Comparison of ENCODE assay signal across 9 cellular contexts in genomic region chr3:11847607-11848006, GRCh38. TPM values are rescaled to one million over a fixed set of nuclear protein-coding genes. Genes with fewer than 3 reads are reported as not detected.
DNase-seq lines count a peak whose midpoint lies in the region; ATAC-seq and TF ChIP-seq lines count a peak whose summit lies in the region.
"Had no signal": no experiment of that assay in that cellular context is flagged by ENCODE, and none has a peak within 500 bp of the region (broad histone marks: within the 10 kb centered on the region; RNA-seq: fewer than 3 reads in every experiment).

No MANE protein-coding gene starts in this region.

- no peak overlapping the region for H3K27ac Mint-ChIP-seq in activated CD4-positive, alpha-beta T cell treated with anti-CD3 and anti-CD28 coated beads, Interleukin-2, amount 10 ng/mL, durations not matched to agents 24 days and 14 days
- H3K27ac Mint-ChIP-seq in stimulated activated naive B cell treated with anti-CD40 and anti-IgM and Interleukin-4, amounts not matched to agents 10 μg/mL and 1 μg/mL and 100 μg/mL, for 72 hours = peak overlapping the region; percentile 65

- H3K9me3 ChIP-seq in WERI-Rb-1 (ENCODE audit: severe bottlenecking) (no peaks in the 10 kb centered on the region), left lung (no peaks in the 10 kb centered on the region)

- H3K27me3 ChIP-seq in WERI-Rb-1 (ENCODE audit: insufficient read depth, low read depth, severe bottlenecking) (no peaks in the 10 kb centered on the region), foreskin keratinocyte (peaks cover 16% of the 10 kb centered on the region), left lung (peaks cover 0 to 5% of the 10 kb centered on the region in 2 donors)

- H3K27ac ChIP-seq in WERI-Rb-1 (peak overlapping the region; percentile 44), foreskin keratinocyte (no peak overlapping the region), left lung (no peak overlapping the region)

- no peaks in the 10 kb centered on the region for H3K9me3 Mint-ChIP-seq in activated CD4-positive, alpha-beta T cell treated with anti-CD3 and anti-CD28 coated beads, Interleukin-2, amount 10 ng/mL, durations not matched to agents 24 days and 14 days
- no peaks in the 10 kb centered on the region for H3K9me3 Mint-ChIP-seq in stimulated activated naive B cell treated with anti-CD40 and anti-IgM and Interleukin-4, amounts not matched to agents 10 μg/mL and 1 μg/mL and 100 μg/mL, for 72 hours

- peaks cover 16% of the 10 kb centered on the region for H3K36me3 ChIP-seq in WERI-Rb-1
- H3K36me3 ChIP-seq in left lung = peaks cover 0 to 14% of the 10 kb centered on the region in 2 donors

- CTCF ChIA-PET in GM10248 (lab: Yijun Ruan, JAX) = interaction anchor here (1.3 to 1.8 kb wide), 3 partner anchors 8 to 469 kb away, joined by 3 to 7 read pairs (median 4); no protein-coding TSS in a partner anchor

- H3K4me1 ChIP-seq in foreskin keratinocyte = no peaks in the 10 kb centered on the region
- peaks cover 6 to 26% of the 10 kb centered on the region in 2 donors for H3K4me1 ChIP-seq in left lung

- peaks cover 6% of the 10 kb centered on the region for H3K27me3 Mint-ChIP-seq in activated CD4-positive, alpha-beta T cell treated with anti-CD3 and anti-CD28 coated beads, Interleukin-2, amount 10 ng/mL, durations not matched to agents 24 days and 14 days
- H3K27me3 Mint-ChIP-seq in stimulated activated naive B cell treated with anti-CD40 and anti-IgM and Interleukin-4, amounts not matched to agents 10 μg/mL and 1 μg/mL and 100 μg/mL, for 72 hours = peaks cover 0 to 7% of the 10 kb centered on the region in 2 donors

- ATAC-seq in foreskin keratinocyte = no peak
- peak in 1 of 2 donors; percentile 20 for ATAC-seq in stimulated activated naive B cell treated with anti-CD40 and anti-IgM and Interleukin-4, amounts not matched to agents 10 μg/mL and 1 μg/mL and 100 μg/mL, for 72 hours (replicated peaks)
- no peak for ATAC-seq in HG03159 (IDR thresholded peaks at IDR 0.05; ENCODE audit: unreplicated experiment)
- ATAC-seq in left lung = no peak

- DNase-seq in activated CD4-positive, alpha-beta T cell treated with anti-CD3 and anti-CD28 coated beads, Interleukin-2, amount 10 ng/mL, durations not matched to agents 24 days and 14 days = peak; percentile 62
- DNase-seq in activated CD4-positive, alpha-beta T cell treated with anti-CD3 and anti-CD28 coated beads, Interleukin-2, amount 50 U/mL, for 4 hours = no peak
- DNase-seq in WERI-Rb-1 = peak; percentile 58
- DNase-seq in foreskin keratinocyte = peak in 1 of 2 donors; percentile 18
- DNase-seq in stimulated activated naive B cell treated with anti-CD40 and anti-IgM and Interleukin-4, amounts not matched to agents 10 μg/mL and 1 μg/mL and 100 μg/mL, for 72 hours = no peak
- no peak for DNase-seq in GM10248 (ENCODE audit: extremely low spot score)
- no peak for DNase-seq in left lung
- DNase-seq: AML-193 had no signal

- peak overlapping the region; percentile 96 for H3K4me3 Mint-ChIP-seq in activated CD4-positive, alpha-beta T cell treated with anti-CD3 and anti-CD28 coated beads, Interleukin-2, amount 10 ng/mL, durations not matched to agents 24 days and 14 days
- H3K4me3 Mint-ChIP-seq in stimulated activated naive B cell treated with anti-CD40 and anti-IgM and Interleukin-4, amounts not matched to agents 10 μg/mL and 1 μg/mL and 100 μg/mL, for 72 hours = peak overlapping the region; percentile 97 to 98

- POLR2A ChIA-PET in GM10248 (lab: Yijun Ruan, JAX) = no interaction called here

- no peak overlapping the region for H3K4me3 ChIP-seq in WERI-Rb-1 (ENCODE audit: low read depth, low read length)
- no peak overlapping the region for H3K4me3 ChIP-seq in left lung

- intact Hi-C loops in activated CD4-positive, alpha-beta T cell treated with anti-CD3 and anti-CD28 coated beads, Interleukin-2, amount 10 ng/mL, durations not matched to agents 24 days and 14 days (cut with micrococcal nuclease) = loop anchor here (2.0 to 5.0 kb wide), 5 partner anchors 27 to 709 kb away; partner anchors contain the start of genes ATG7, MKRN2 and TSEN2
- intact Hi-C loops in left lung (cut with DNase I) = no loop called here

- H3K36me3 Mint-ChIP-seq in activated CD4-positive, alpha-beta T cell treated with anti-CD3 and anti-CD28 coated beads, Interleukin-2, amount 10 ng/mL, durations not matched to agents 24 days and 14 days (ENCODE audit: low read depth) = peaks cover 20% of the 10 kb centered on the region
- peaks cover 10 to 15% of the 10 kb centered on the region in 2 donors for H3K36me3 Mint-ChIP-seq in stimulated activated naive B cell treated with anti-CD40 and anti-IgM and Interleukin-4, amounts not matched to agents 10 μg/mL and 1 μg/mL and 100 μg/mL, for 72 hours

- H3K4me1 Mint-ChIP-seq in activated CD4-positive, alpha-beta T cell treated with anti-CD3 and anti-CD28 coated beads, Interleukin-2, amount 10 ng/mL, durations not matched to agents 24 days and 14 days = peaks cover 19% of the 10 kb centered on the region
- peaks cover 23 to 27% of the 10 kb centered on the region in 2 donors for H3K4me1 Mint-ChIP-seq in stimulated activated naive B cell treated with anti-CD40 and anti-IgM and Interleukin-4, amounts not matched to agents 10 μg/mL and 1 μg/mL and 100 μg/mL, for 72 hours

- peak; percentile 26; the same call in 1 of the 2 replicates for TF ChIP-seq CTCF in WERI-Rb-1 (IDR thresholded peaks at IDR 0.05; ENCODE audit: low read depth, low read length)
- peak; percentile 45 for TF ChIP-seq CTCF in foreskin keratinocyte (conservative IDR thresholded peaks at IDR 0.05)
- TF ChIP-seq CTCF in GM10248 (IDR thresholded peaks at IDR 0.05; ENCODE audit: control extremely low read depth, extremely low read depth, low read depth, missing control alignments) = no peak
- no peak for TF ChIP-seq CTCF in left lung (IDR thresholded peaks at IDR 0.05)

RNA-seq across cellular contexts. Expression of gene TAMM41, which starts 0.9 kb away (rescaled TPM):
- total RNA-seq in activated CD4-positive, alpha-beta T cell treated with anti-CD3 and anti-CD28 coated beads, Interleukin-2, amount 10 ng/mL, durations not matched to agents 24 days and 14 days = 34.2 and 35.6 TPM in 2 replicates
- total RNA-seq in foreskin keratinocyte = 13.1 and 15.3 TPM in 2 replicates
- polyA plus RNA-seq in foreskin keratinocyte = 16.9 and 17.8 TPM in 2 replicates
- 10 to 100 TPM; 13.9 to 16.9 TPM for total RNA-seq in left lung

Comparison
In these comparisons a context has a peak if more than half of its experiments do, and no peak if none do; other contexts are left out.
1. DNase-seq: peak in activated CD4-positive, alpha-beta T cell treated with anti-CD3 and anti-CD28 coated beads, Interleukin-2, amount 10 ng/mL, durations not matched to agents 24 days and 14 days (single experiment) and WERI-Rb-1 (single experiment); none in activated CD4-positive, alpha-beta T cell treated with anti-CD3 and anti-CD28 coated beads, Interleukin-2, amount 50 U/mL, for 4 hours (0 of 2), stimulated activated naive B cell treated with anti-CD40 and anti-IgM and Interleukin-4, amounts not matched to agents 10 μg/mL and 1 μg/mL and 100 μg/mL, for 72 hours (single experiment), GM10248 (single experiment) and left lung (0 of 2).
2. CTCF ChIP-seq: peak in WERI-Rb-1 (single experiment) and foreskin keratinocyte (single experiment); none in GM10248 (single experiment) and left lung (0 of 2).